ENCODE assay signal across 8 cellular contexts in genomic region chr3:72996121-72996472, GRCh38. TPM values are rescaled to one million over a fixed set of nuclear protein-coding genes. Genes with fewer than 3 reads are reported as not detected.
DNase-seq lines count a peak whose midpoint lies in the region; ATAC-seq and TF ChIP-seq lines count a peak whose summit lies in the region.

No MANE protein-coding gene starts in this region.

- H3K36me3 ChIP-seq in A673 (ENCODE audit: insufficient read depth, low read length, poor library complexity, severe bottlenecking): peaks cover 18% of the 10 kb centered on the region
- H3K36me3 ChIP-seq in MG63: peaks cover 25% of the 10 kb centered on the region

- H3K9me3 ChIP-seq in A673 (ENCODE audit: low read depth, low read length, poor library complexity, severe bottlenecking): no peaks in the 10 kb centered on the region
- H3K9me3 ChIP-seq in MG63: no peaks in the 10 kb centered on the region

- H3K4me1 ChIP-seq in A673 (ENCODE audit: insufficient read depth, low read length, poor library complexity, severe bottlenecking): peaks cover 17% of the 10 kb centered on the region

- no peak for ATAC-seq in naive B cell (ENCODE audit: low read depth in 2 of 2)

- peak overlapping the region; percentile 76 for H3K4me3 ChIP-seq in A673 (ENCODE audit: low read depth, low read length, poor library complexity, severe bottlenecking)
- H3K4me3 ChIP-seq in MG63: peak overlapping the region; percentile 82

- POLR2A ChIA-PET in A673 (lab: Charles Lee; ENCODE audit: low non-redundant PET): no interaction called here

- peak overlapping the region; percentile 86 for H3K4me3 Mint-ChIP-seq in dendritic cell treated with granulocyte-macrophage colony-stimulating factor and Interleukin-4, amounts not matched to agents 40 ng/mL and 50 ng/mL, for 4 days
- peak overlapping the region; percentile 80 to 96 (median 91) for H3K4me3 Mint-ChIP-seq in naive B cell

- no peak for TF ChIP-seq CTCF in A673 (conservative IDR thresholded peaks at IDR 0.05; ENCODE audit: low read depth, low read length)

- peaks cover 35% of the 10 kb centered on the region for H3K36me3 Mint-ChIP-seq in dendritic cell treated with granulocyte-macrophage colony-stimulating factor and Interleukin-4, amounts not matched to agents 40 ng/mL and 50 ng/mL, for 4 days (ENCODE audit: low read depth)
- H3K36me3 Mint-ChIP-seq in naive B cell: no peaks in the 10 kb centered on the region

- BruUV-seq in A673 (replicated peaks; lab: Mats Ljungman, UMichigan): no TSS peak

- DNase-seq in A673 (ENCODE audit: low spot score) (no peak), MG63 (no peak), naive B cell (no peak), NCI-H748 treated with DMSO at 0.1 percent for 48 hours (lab: John Stamatoyannopoulos, UW) (no peak), DMS153 (lab: John Stamatoyannopoulos, UW) (no peak), pons (ENCODE audit: low spot score) (no peak)
- no peak for DNase-seq in stimulated activated CD4-positive, alpha-beta T cell treated with anti-CD3 and anti-CD28 coated beads, Interleukin-2, amount 100 ng/mL, for 24 hours

- intact Hi-C loops in A673 (cut with micrococcal nuclease; ENCODE audit: unreplicated experiment): loop anchor here (5.0 kb wide), 1 partner anchor 51 kb away; no protein-coding TSS in a partner anchor
- intact Hi-C loops in dendritic cell treated with granulocyte-macrophage colony-stimulating factor and Interleukin-4, amounts not matched to agents 40 ng/mL and 50 ng/mL, for 4 days (cut with micrococcal nuclease): loop anchor here (2.0 kb wide), 1 partner anchor 57 kb away; no protein-coding TSS in a partner anchor

- H3K27me3 Mint-ChIP-seq in dendritic cell treated with granulocyte-macrophage colony-stimulating factor and Interleukin-4, amounts not matched to agents 40 ng/mL and 50 ng/mL, for 4 days: no peaks in the 10 kb centered on the region
- no peaks in the 10 kb centered on the region for H3K27me3 Mint-ChIP-seq in naive B cell

- no peaks in the 10 kb centered on the region for H3K9me3 Mint-ChIP-seq in dendritic cell treated with granulocyte-macrophage colony-stimulating factor and Interleukin-4, amounts not matched to agents 40 ng/mL and 50 ng/mL, for 4 days
- H3K9me3 Mint-ChIP-seq in naive B cell: no peaks in the 10 kb centered on the region

- CTCF ChIA-PET in A673 (lab: Charles Lee): no interaction called here

- H3K27me3 ChIP-seq in A673 (replicated peaks; ENCODE audit: insufficient read depth, low read depth, low read length, poor library complexity): no peaks in the 10 kb centered on the region
- H3K27me3 ChIP-seq in MG63: no peaks in the 10 kb centered on the region

- peak overlapping the region; percentile 93 for H3K27ac Mint-ChIP-seq in dendritic cell treated with granulocyte-macrophage colony-stimulating factor and Interleukin-4, amounts not matched to agents 40 ng/mL and 50 ng/mL, for 4 days
- peak overlapping the region; percentile 62 to 92 (median 80) for H3K27ac Mint-ChIP-seq in naive B cell

- peaks cover 28% of the 10 kb centered on the region for H3K4me1 Mint-ChIP-seq in dendritic cell treated with granulocyte-macrophage colony-stimulating factor and Interleukin-4, amounts not matched to agents 40 ng/mL and 50 ng/mL, for 4 days (ENCODE audit: low read depth)
- H3K4me1 Mint-ChIP-seq in naive B cell: peaks cover 24 to 33% (median 32%) of the 10 kb centered on the region in 3 donors

- no peak overlapping the region for H3K27ac ChIP-seq in A673 (ENCODE audit: low read depth, low read length, poor library complexity, severe bottlenecking)

RNA-seq across cellular contexts. Expression of gene PPP4R2, which starts 0.5 kb away (rescaled TPM):
- total RNA-seq in A673 (2021): 41.4 and 51.0 TPM in 2 replicates
- 18.9 and 26.4 TPM in 2 replicates for total RNA-seq in MG63 (2014; rRNA removed; shearing (Covaris generic); ENCODE audit: low replicate concordance)
- 10 to 100 TPM; 18.0 to 42.7 (median 30.2) TPM for polyA plus RNA-seq in naive B cell (ENCODE audit: low read depth in 6 of 6)
